Comparison of ENCODE assay signal across 1 cellular context in the genomic region with DNA sequence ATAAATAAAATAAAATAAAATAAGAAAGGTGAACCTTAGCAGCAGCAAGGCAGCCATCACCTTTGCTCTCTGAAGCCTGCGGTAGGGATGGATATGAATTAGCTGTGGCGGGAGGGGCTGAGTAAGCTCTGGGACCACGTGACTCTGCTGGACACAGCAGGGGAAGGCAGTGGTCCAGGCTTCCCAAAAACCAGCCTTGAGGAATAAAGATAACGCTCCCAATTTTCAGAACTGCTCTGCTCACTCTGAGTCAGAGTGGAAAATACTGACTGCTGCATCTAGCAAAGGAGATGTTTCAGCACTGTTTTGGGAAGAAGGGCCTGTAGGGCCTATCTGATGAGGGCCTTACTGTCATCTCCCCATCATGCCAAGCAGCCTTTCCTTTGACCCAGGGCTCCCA. TPM values are rescaled to one million over a fixed set of nuclear protein-coding genes. Genes with fewer than 3 reads are reported as not detected.
"Had no signal": no experiment of that assay in that cellular context is flagged by ENCODE, and none has a peak within 500 bp of the region (broad histone marks: within the 10 kb centered on the region; RNA-seq: fewer than 3 reads in every experiment).

No MANE protein-coding gene starts in this region.

RNA-seq across cellular contexts. Expression of a gene that starts 19.5 kb away (rescaled TPM):
- polyA plus RNA-seq: neural cell had no signal
